In the genomic region with DNA sequence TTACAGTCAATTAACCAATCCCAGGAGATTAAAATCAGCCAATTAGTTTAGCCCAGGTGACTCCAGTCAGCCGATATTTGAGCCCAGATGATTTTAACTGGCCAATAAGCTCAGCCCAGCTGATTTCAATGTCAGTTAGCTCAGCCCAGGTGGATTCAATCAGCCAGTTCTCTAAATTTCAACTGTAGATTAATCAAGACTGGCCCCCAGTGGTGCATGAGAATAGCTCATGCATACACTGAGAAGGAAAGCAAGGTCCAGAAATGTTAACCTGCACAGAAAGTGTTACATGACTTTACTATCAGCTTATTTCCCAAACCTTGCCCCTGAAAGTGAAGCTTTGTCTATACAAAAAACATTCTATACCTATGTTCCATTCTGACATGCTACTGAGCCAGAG, we compare ENCODE assay signal across 1 cellular context.
TF ChIP-seq lines count a peak whose summit lies in the region.

No MANE protein-coding gene starts in this region.

TF ChIP-seq in GM23338, 12 proteins besides CTCF, POLR2A, EP300 and RAD21:
- no peak for TF ChIP-seq ZNF114 (CRISPR knock-in tag; IDR thresholded peaks at IDR 0.05)
- no peak for TF ChIP-seq ZNF331 (CRISPR knock-in tag; IDR thresholded peaks at IDR 0.05; ENCODE audit: low read depth)
- TF ChIP-seq, protein P1, sequence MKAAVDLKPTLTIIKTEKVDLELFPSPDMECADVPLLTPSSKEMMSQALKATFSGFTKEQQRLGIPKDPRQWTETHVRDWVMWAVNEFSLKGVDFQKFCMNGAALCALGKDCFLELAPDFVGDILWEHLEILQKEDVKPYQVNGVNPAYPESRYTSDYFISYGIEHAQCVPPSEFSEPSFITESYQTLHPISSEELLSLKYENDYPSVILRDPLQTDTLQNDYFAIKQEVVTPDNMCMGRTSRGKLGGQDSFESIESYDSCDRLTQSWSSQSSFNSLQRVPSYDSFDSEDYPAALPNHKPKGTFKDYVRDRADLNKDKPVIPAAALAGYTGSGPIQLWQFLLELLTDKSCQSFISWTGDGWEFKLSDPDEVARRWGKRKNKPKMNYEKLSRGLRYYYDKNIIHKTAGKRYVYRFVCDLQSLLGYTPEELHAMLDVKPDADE (IDR thresholded peaks at IDR 0.05): no peak
- TF ChIP-seq CREB1 (CRISPR knock-in tag; IDR thresholded peaks at IDR 0.05; ENCODE audit: low read depth): no peak
- TF ChIP-seq NANOG (IDR thresholded peaks at IDR 0.05; ENCODE audit: borderline replicate concordance): no peak
- no peak for TF ChIP-seq JUNB (IDR thresholded peaks at IDR 0.05; ENCODE audit: unreplicated experiment)
- no peak for TF ChIP-seq STAT1 (IDR thresholded peaks at IDR 0.05; ENCODE audit: unreplicated experiment)
- no peak for TF ChIP-seq REST (IDR thresholded peaks at IDR 0.05; ENCODE audit: unreplicated experiment)
- no peak for TF ChIP-seq ZNF462 (CRISPR knock-in tag; IDR thresholded peaks at IDR 0.05)
- no peak for TF ChIP-seq EZH2phosphoT487 (IDR thresholded peaks at IDR 0.05; ENCODE audit: unreplicated experiment)
- TF ChIP-seq EZH2 (IDR thresholded peaks at IDR 0.05; ENCODE audit: low read depth, unreplicated experiment): no peak
- no peak for TF ChIP-seq POLR2AphosphoS5 (IDR thresholded peaks at IDR 0.05; ENCODE audit: low read depth)
TF ChIP-seq in GM23338: peak in this region for 0.
